Comparison of ENCODE assay signal across 9 cellular contexts in genomic region chr19:32339988-32340874, GRCh38. TPM values are rescaled to one million over a fixed set of nuclear protein-coding genes. Genes with fewer than 3 reads are reported as not detected.
DNase-seq lines count a peak whose midpoint lies in the region; ATAC-seq and TF ChIP-seq lines count a peak whose summit lies in the region.
"Had no signal": no experiment of that assay in that cellular context is flagged by ENCODE, and none has a peak within 500 bp of the region (broad histone marks: within the 10 kb centered on the region; RNA-seq: fewer than 3 reads in every experiment).

No MANE protein-coding gene starts in this region.

- no peaks in the 10 kb centered on the region for H3K9me3 Mint-ChIP-seq in CD8-positive, alpha-beta memory T cell
- no peaks in the 10 kb centered on the region for H3K9me3 Mint-ChIP-seq in activated CD4-positive, alpha-beta memory T cell treated with anti-CD3 and anti-CD28 coated beads for 36 hours
- H3K9me3 Mint-ChIP-seq in naive thymus-derived CD4-positive, alpha-beta T cell, result peaks cover 0 to 1% (median 0%) of the 10 kb centered on the region in 11 donors

- peaks cover 0 to 3% (median 0%) of the 10 kb centered on the region in 3 donors for H3K4me1 Mint-ChIP-seq in CD8-positive, alpha-beta memory T cell
- no peaks in the 10 kb centered on the region for H3K4me1 Mint-ChIP-seq in activated CD4-positive, alpha-beta memory T cell treated with anti-CD3 and anti-CD28 coated beads for 36 hours (ENCODE audit: low read depth)
- peaks cover 0 to 4% (median 0%) of the 10 kb centered on the region in 7 donors for H3K4me1 Mint-ChIP-seq in naive thymus-derived CD4-positive, alpha-beta T cell

- peak; percentile 87 for ATAC-seq in naive thymus-derived CD4-positive, alpha-beta T cell
- ATAC-seq in HG03139 (IDR thresholded peaks at IDR 0.05; ENCODE audit: unreplicated experiment), result no peak

- no peak overlapping the region for H2AFZ ChIP-seq in GM23248

- H3K27me3 Mint-ChIP-seq in CD8-positive, alpha-beta memory T cell, result peaks cover 4 to 6% of the 10 kb centered on the region in 2 donors
- peaks cover 3% of the 10 kb centered on the region for H3K27me3 Mint-ChIP-seq in activated CD4-positive, alpha-beta memory T cell treated with anti-CD3 and anti-CD28 coated beads for 36 hours
- peaks cover 0 to 15% (median 5%) of the 10 kb centered on the region in 5 donors for H3K27me3 Mint-ChIP-seq in naive thymus-derived CD4-positive, alpha-beta T cell

- H3K4me3 ChIP-seq in CD8-positive, alpha-beta memory T cell (ENCODE audit: low read length), result no peak overlapping the region
- H3K4me3 ChIP-seq in GM23248 (no peak overlapping the region), epithelial cell of esophagus (ENCODE audit: low read length) (no peak overlapping the region)
- H3K4me3 ChIP-seq in naive thymus-derived CD4-positive, alpha-beta T cell (ENCODE audit: low read length), result no peak overlapping the region
- H3K4me3 ChIP-seq: skin epidermis had no signal

- H3K27me3 ChIP-seq in CD8-positive, alpha-beta memory T cell (ENCODE audit: insufficient read depth, low read length, poor library complexity, severe bottlenecking), result no peaks in the 10 kb centered on the region
- H3K27me3 ChIP-seq in GM23248 (replicated peaks; ENCODE audit: insufficient read depth), result no peaks in the 10 kb centered on the region
- H3K27me3 ChIP-seq in naive thymus-derived CD4-positive, alpha-beta T cell (ENCODE audit: control insufficient read depth in 2 of 2, insufficient read depth in 2 of 2, low read length in 2 of 2), result no peaks in the 10 kb centered on the region

- WGBS in GM23248 (ENCODE audit: low coverage in 1 of 2, low lambda C conversion rate in 2 of 2, missing lambda C conversion rate in 2 of 2), 2 experiments, result 53 to 57% methylated on average over 18 of the region's 18 CpGs

- intact Hi-C loops in activated CD4-positive, alpha-beta memory T cell treated with anti-CD3 and anti-CD28 coated beads for 36 hours (cut with micrococcal nuclease), result loop anchor here (1.0 kb wide), 1 partner anchor 230 kb away; no protein-coding TSS in a partner anchor
- intact Hi-C loops in naive thymus-derived CD4-positive, alpha-beta T cell (cut with micrococcal nuclease), result loop anchor here (1.0 to 10.0 kb wide), 2 partner anchors 230 to 1035 kb away; partner anchors contain the start of gene CEBPG (in 1 of the 2)

- H3K9me2 ChIP-seq in GM23248 (ENCODE audit: insufficient read depth), result no peaks in the 10 kb centered on the region

- no peaks in the 10 kb centered on the region for H3F3A ChIP-seq in GM23248 (ENCODE audit: insufficient read depth)

- H3K27ac ChIP-seq in CD8-positive, alpha-beta memory T cell (ENCODE audit: low read depth, low read length), result no peak overlapping the region
- no peak overlapping the region for H3K27ac ChIP-seq in GM23248
- no peak overlapping the region for H3K27ac ChIP-seq in naive thymus-derived CD4-positive, alpha-beta T cell (ENCODE audit: low read depth, low read length)
- H3K27ac ChIP-seq in substantia nigra (ENCODE audit: low read depth, low read length, poor library complexity, severe bottlenecking), result peak overlapping the region; percentile 32
- H3K27ac ChIP-seq: skin epidermis had no signal

- peak in 4 of 5 donors; percentile 14 to 56 (median 21) for DNase-seq in CD8-positive, alpha-beta memory T cell
- peak; percentile 65 for DNase-seq in GM23248
- peak; percentile 10 for DNase-seq in NCI-H226
- peak; percentile 64 for DNase-seq in activated CD4-positive, alpha-beta memory T cell treated with anti-CD3 and anti-CD28 coated beads for 36 hours
- peak; percentile 50 for DNase-seq in epithelial cell of esophagus (ENCODE audit: low read depth)
- DNase-seq in naive thymus-derived CD4-positive, alpha-beta T cell, result peak; percentile 12 to 39 (median 26)
- peak in 45 of 49 donors; percentile 9 to 77 (median 55) for DNase-seq in substantia nigra (lab: John Stamatoyannopoulos, UW)

- TF ChIP-seq CTCF in epithelial cell of esophagus (IDR thresholded peaks at IDR 0.05; ENCODE audit: insufficient read depth, low read depth, low read length, missing control alignments), result peak; percentile 71

- no peaks in the 10 kb centered on the region for H3K9me3 ChIP-seq in CD8-positive, alpha-beta memory T cell (ENCODE audit: low read length)
- no peaks in the 10 kb centered on the region for H3K9me3 ChIP-seq in GM23248 (ENCODE audit: low read depth)
- H3K9me3 ChIP-seq in naive thymus-derived CD4-positive, alpha-beta T cell (ENCODE audit: control insufficient read depth in 2 of 3, low read length in 3 of 3), result no peaks in the 10 kb centered on the region

- H3K36me3 Mint-ChIP-seq in CD8-positive, alpha-beta memory T cell, result no peaks in the 10 kb centered on the region
- H3K36me3 Mint-ChIP-seq in activated CD4-positive, alpha-beta memory T cell treated with anti-CD3 and anti-CD28 coated beads for 36 hours, result no peaks in the 10 kb centered on the region
- H3K36me3 Mint-ChIP-seq in naive thymus-derived CD4-positive, alpha-beta T cell, result no peaks in the 10 kb centered on the region

- CTCF ChIA-PET in CD8-positive, alpha-beta memory T cell (lab: Charles Lee), result interaction anchor here (0.9 to 2.5 kb wide), 4 partner anchors 10 to 231 kb away, joined by 3 to 19 read pairs (median 4); no protein-coding TSS in a partner anchor
- CTCF ChIA-PET in activated CD4-positive, alpha-beta memory T cell treated with anti-CD3 and anti-CD28 coated beads for 36 hours (lab: Charles Lee), result interaction anchor here (0.6 to 1.9 kb wide), 9 partner anchors 11 to 229 kb away, joined by 3 to 8 read pairs (median 4); no protein-coding TSS in a partner anchor
- CTCF ChIA-PET in naive thymus-derived CD4-positive, alpha-beta T cell (lab: Charles Lee), result interaction anchor here (0.7 to 1.8 kb wide), 7 partner anchors 9 to 233 kb away, joined by 3 to 7 read pairs (median 5); no protein-coding TSS in a partner anchor

- POLR2A ChIA-PET in CD8-positive, alpha-beta memory T cell (lab: Charles Lee), result no interaction called here
- POLR2A ChIA-PET in activated CD4-positive, alpha-beta memory T cell treated with anti-CD3 and anti-CD28 coated beads for 36 hours (lab: Charles Lee), result no interaction called here
- POLR2A ChIA-PET in naive thymus-derived CD4-positive, alpha-beta T cell (lab: Charles Lee), result no interaction called here

- H3K4me1 ChIP-seq in CD8-positive, alpha-beta memory T cell (ENCODE audit: insufficient read depth, low read length), result no peaks in the 10 kb centered on the region
- H3K4me1 ChIP-seq in GM23248 (ENCODE audit: insufficient read depth), result 0 out of 2 replicates have a peak, but pooled peaks cover 4% of the 10 kb centered on the region
- H3K4me1 ChIP-seq in naive thymus-derived CD4-positive, alpha-beta T cell (ENCODE audit: control insufficient read depth in 2 of 2, insufficient read depth in 2 of 2, low read length in 2 of 2), result no peaks in the 10 kb centered on the region

- in situ Hi-C loops in GM23248 (cut with MboI), result loop anchor here (25.0 kb wide), 1 partner anchor 222 kb away; no protein-coding TSS in a partner anchor

- no peak overlapping the region for H3K9ac ChIP-seq in GM23248

- no peaks in the 10 kb centered on the region for H3K79me2 ChIP-seq in GM23248 (ENCODE audit: insufficient read depth)

- H4K20me1 ChIP-seq in GM23248 (ENCODE audit: insufficient read depth), result no peaks in the 10 kb centered on the region

- H3K4me3 Mint-ChIP-seq in CD8-positive, alpha-beta memory T cell, result peak overlapping the region in 1 of 7 donors; percentile 51
- no peak overlapping the region for H3K4me3 Mint-ChIP-seq in activated CD4-positive, alpha-beta memory T cell treated with anti-CD3 and anti-CD28 coated beads for 36 hours
- H3K4me3 Mint-ChIP-seq in naive thymus-derived CD4-positive, alpha-beta T cell, result no peak overlapping the region

- H3K4me2 ChIP-seq in GM23248 (ENCODE audit: unreplicated experiment), result no peak overlapping the region

- peak overlapping the region in 1 of 8 donors; percentile 61 for H3K27ac Mint-ChIP-seq in CD8-positive, alpha-beta memory T cell
- H3K27ac Mint-ChIP-seq in activated CD4-positive, alpha-beta memory T cell treated with anti-CD3 and anti-CD28 coated beads for 36 hours, result no peak overlapping the region
- H3K27ac Mint-ChIP-seq in naive thymus-derived CD4-positive, alpha-beta T cell, result no peak overlapping the region

- no peaks in the 10 kb centered on the region for H3K36me3 ChIP-seq in CD8-positive, alpha-beta memory T cell (ENCODE audit: insufficient read depth, low read length)
- no peaks in the 10 kb centered on the region for H3K36me3 ChIP-seq in GM23248 (ENCODE audit: low read depth)
- no peaks in the 10 kb centered on the region for H3K36me3 ChIP-seq in naive thymus-derived CD4-positive, alpha-beta T cell (ENCODE audit: control insufficient read depth in 2 of 3, insufficient read depth in 3 of 3, low read length in 3 of 3)

RNA-seq across cellular contexts. Expression of gene ZNF507, which starts 5.2 kb away (rescaled TPM):
- 10 to 100 TPM; 29.6 to 32.9 TPM for total RNA-seq in CD8-positive, alpha-beta memory T cell
- polyA plus RNA-seq in CD8-positive, alpha-beta memory T cell, result 6.5 TPM
- 4.9 and 5.2 TPM in 2 replicates for total RNA-seq in GM23248 (2014; rRNA removed; shearing (Covaris generic))
- polyA plus RNA-seq in GM23248 (2016; fragmentation: Nextera tagmentation; extraction: Ambion mirVana), result 4.3 and 4.9 TPM in 2 replicates
- 10 to 100 TPM; 20.8 to 21.0 TPM for total RNA-seq in activated CD4-positive, alpha-beta memory T cell treated with anti-CD3 and anti-CD28 coated beads for 36 hours
- total RNA-seq in naive thymus-derived CD4-positive, alpha-beta T cell, result 10 to 100 TPM; 21.6 to 46.3 (median 36.4) TPM
- 10 to 100 TPM; 11.2 to 11.4 TPM for polyA plus RNA-seq in naive thymus-derived CD4-positive, alpha-beta T cell

Comparison
In these comparisons a context has a peak if more than half of its experiments do, and no peak if none do; other contexts are left out.
1. DNase-seq: peak in every context shown above with its lines; median percentile 65 in GM23248; 64 in activated CD4-positive, alpha-beta memory T cell treated with anti-CD3 and anti-CD28 coated beads for 36 hours; 55 in substantia nigra; 50 in epithelial cell of esophagus; 26 in naive thymus-derived CD4-positive, alpha-beta T cell; 21 in CD8-positive, alpha-beta memory T cell; 10 in NCI-H226.